ENCODE assay signal across 8 cellular contexts in genomic region chr22:46052331-46052771, GRCh38.
DNase-seq lines count a peak whose midpoint lies in the region; ATAC-seq and TF ChIP-seq lines count a peak whose summit lies in the region.

No MANE protein-coding gene starts in this region.

- peaks cover 22% of the 10 kb centered on the region for H3K4me1 Mint-ChIP-seq in activated T-helper 2 cell treated with anti-CD3 and anti-CD28 coated beads, Interferon-gamma antibody, Interleukin-2, Interleukin-4, amounts not matched to agents 10 μg/mL and 5 μg/mL and 100 μg/mL, durations not matched to agents 14 hours and 24 hours and 36 hours (ENCODE audit: low read depth)

- H3K36me3 ChIP-seq in HEK293 (ENCODE audit: control insufficient read depth in 2 of 2, insufficient read depth in 1 of 2, low read length in 2 of 2) (no peaks in the 10 kb centered on the region), heart left ventricle (peaks cover 0 to 14% (median 0%) of the 10 kb centered on the region in 9 donors), skeletal muscle tissue (ENCODE audit: control insufficient read depth in 3 of 3, insufficient read depth in 3 of 3, low read length in 3 of 3) (peaks cover 0 to 13% (median 11%) of the 10 kb centered on the region in 3 donors)

- H3K9me3 ChIP-seq in HEK293 (ENCODE audit: control insufficient read depth, insufficient read depth, low read depth, low read length) (no peaks in the 10 kb centered on the region), heart left ventricle (no peaks in the 10 kb centered on the region), skeletal muscle tissue (ENCODE audit: control insufficient read depth in 3 of 3, low read length in 3 of 3) (no peaks in the 10 kb centered on the region)

- H3K4me1 ChIP-seq in HEK293 (ENCODE audit: control insufficient read depth, insufficient read depth, low read length) (peaks cover 16% of the 10 kb centered on the region), heart left ventricle (peaks cover 13 to 88% (median 67%) of the 10 kb centered on the region in 12 donors), skeletal muscle tissue (ENCODE audit: control insufficient read depth in 3 of 3, insufficient read depth in 3 of 3, low read length in 3 of 3) (peaks cover 84 to 85% (median 85%) of the 10 kb centered on the region in 3 donors)

- H3K4me3 Mint-ChIP-seq in activated T-helper 2 cell treated with anti-CD3 and anti-CD28 coated beads, Interferon-gamma antibody, Interleukin-2, Interleukin-4, amounts not matched to agents 10 μg/mL and 5 μg/mL and 100 μg/mL, durations not matched to agents 14 hours and 24 hours and 36 hours (ENCODE audit: low read depth): peak overlapping the region; percentile 90

- no peak for DNase-seq in activated T-helper 2 cell treated with anti-CD3 and anti-CD28 coated beads, Interferon-gamma antibody, Interleukin-2, Interleukin-4, amounts not matched to agents 10 μg/mL and 5 μg/mL and 100 μg/mL, durations not matched to agents 14 hours and 24 hours and 36 hours (ENCODE audit: low spot score)
- DNase-seq in heart left ventricle: peak in 2 of 5 donors; percentile 27 to 32
- DNase-seq in NOMO-1 (lab: John Stamatoyannopoulos, UW; ENCODE audit: unreplicated experiment in 2 of 2): no peak
- no peak for DNase-seq in NCI-H2171 treated with DMSO at 0.1 percent for 48 hours (lab: John Stamatoyannopoulos, UW)
- DNase-seq in NCI-H774 (lab: John Stamatoyannopoulos, UW): no peak

- no peak for TF ChIP-seq POLR2A in heart left ventricle (IDR thresholded peaks at IDR 0.05)

- H3K27me3 ChIP-seq in heart left ventricle (no peaks in the 10 kb centered on the region), skeletal muscle tissue (ENCODE audit: control insufficient read depth in 3 of 3, insufficient read depth in 3 of 3, low read length in 3 of 3) (no peaks in the 10 kb centered on the region)

- POLR2A ChIA-PET in HEK293 (lab: Yijun Ruan, JAX): interaction anchor here (1.0 to 6.2 kb wide), 5 partner anchors 16 to 46 kb away, joined by 5 to 42 read pairs (median 7); no protein-coding TSS in a partner anchor

- peak overlapping the region; percentile 94 for H3K27ac Mint-ChIP-seq in activated T-helper 2 cell treated with anti-CD3 and anti-CD28 coated beads, Interferon-gamma antibody, Interleukin-2, Interleukin-4, amounts not matched to agents 10 μg/mL and 5 μg/mL and 100 μg/mL, durations not matched to agents 14 hours and 24 hours and 36 hours

- H3K9me3 Mint-ChIP-seq in activated T-helper 2 cell treated with anti-CD3 and anti-CD28 coated beads, Interferon-gamma antibody, Interleukin-2, Interleukin-4, amounts not matched to agents 10 μg/mL and 5 μg/mL and 100 μg/mL, durations not matched to agents 14 hours and 24 hours and 36 hours: no peaks in the 10 kb centered on the region

- intact Hi-C loops in activated T-helper 2 cell treated with anti-CD3 and anti-CD28 coated beads, Interferon-gamma antibody, Interleukin-2, Interleukin-4, amounts not matched to agents 10 μg/mL and 5 μg/mL and 100 μg/mL, durations not matched to agents 14 hours and 24 hours and 36 hours (cut with micrococcal nuclease): loop anchor here (2.0 kb wide), 1 partner anchor 16 kb away; no protein-coding TSS in a partner anchor
- intact Hi-C loops in heart left ventricle (cut with DNase I): loop anchor here in 1 of 10 donors (2.0 kb wide), 1 partner anchor 16 kb away; no protein-coding TSS in a partner anchor

- no peak for ATAC-seq in heart left ventricle
- no peak for ATAC-seq in GM21381 (IDR thresholded peaks at IDR 0.05; ENCODE audit: unreplicated experiment)

- H3K27ac ChIP-seq in HEK293 (ENCODE audit: extremely low read depth, low read depth, low read length): peak overlapping the region; percentile 100; the same call in 1 of the 2 replicates
- H3K27ac ChIP-seq in heart left ventricle: peak overlapping the region; percentile 98 to 100 (median 100)
- peak overlapping the region; percentile 94 for H3K27ac ChIP-seq in skeletal muscle tissue (ENCODE audit: low read depth, low read length)

- TF ChIP-seq CTCF in HEK293 (tag by site-specific recombination; IDR thresholded peaks at IDR 0.05): no peak
- no peak for TF ChIP-seq CTCF in heart left ventricle (IDR thresholded peaks at IDR 0.05)

- no peaks in the 10 kb centered on the region for H3K27me3 Mint-ChIP-seq in activated T-helper 2 cell treated with anti-CD3 and anti-CD28 coated beads, Interferon-gamma antibody, Interleukin-2, Interleukin-4, amounts not matched to agents 10 μg/mL and 5 μg/mL and 100 μg/mL, durations not matched to agents 14 hours and 24 hours and 36 hours (ENCODE audit: low read depth)

- H3K9ac ChIP-seq in skeletal muscle tissue (ENCODE audit: low read depth in 1 of 3, low read length in 3 of 3): peak overlapping the region; percentile 82 to 91 (median 86)

- peaks cover 2% of the 10 kb centered on the region for H3K36me3 Mint-ChIP-seq in activated T-helper 2 cell treated with anti-CD3 and anti-CD28 coated beads, Interferon-gamma antibody, Interleukin-2, Interleukin-4, amounts not matched to agents 10 μg/mL and 5 μg/mL and 100 μg/mL, durations not matched to agents 14 hours and 24 hours and 36 hours (ENCODE audit: low read depth)

- H3K4me3 ChIP-seq in HEK293 (ENCODE audit: low read depth, low read length) (no peak overlapping the region), heart left ventricle (peak overlapping the region in 11 of 12 donors; percentile 52 to 89 (median 78)), skeletal muscle tissue (ENCODE audit: low read length in 3 of 3) (peak overlapping the region; percentile 75 to 84 (median 83))

- WGBS in heart left ventricle, 4 donors: 3 to 36% (median 21%) methylated on average over 2 to 6 of the region's 6 CpGs

- CTCF ChIA-PET in HEK293 (lab: Yijun Ruan, JAX): interaction anchor here (0.8 to 3.1 kb wide), 4 partner anchors 10 to 65 kb away, joined by 3 to 19 read pairs (median 7); no protein-coding TSS in a partner anchor

TF ChIP-seq in HEK293, 187 proteins besides CTCF, POLR2A, EP300 and RAD21:
- TF ChIP-seq, protein P1, sequence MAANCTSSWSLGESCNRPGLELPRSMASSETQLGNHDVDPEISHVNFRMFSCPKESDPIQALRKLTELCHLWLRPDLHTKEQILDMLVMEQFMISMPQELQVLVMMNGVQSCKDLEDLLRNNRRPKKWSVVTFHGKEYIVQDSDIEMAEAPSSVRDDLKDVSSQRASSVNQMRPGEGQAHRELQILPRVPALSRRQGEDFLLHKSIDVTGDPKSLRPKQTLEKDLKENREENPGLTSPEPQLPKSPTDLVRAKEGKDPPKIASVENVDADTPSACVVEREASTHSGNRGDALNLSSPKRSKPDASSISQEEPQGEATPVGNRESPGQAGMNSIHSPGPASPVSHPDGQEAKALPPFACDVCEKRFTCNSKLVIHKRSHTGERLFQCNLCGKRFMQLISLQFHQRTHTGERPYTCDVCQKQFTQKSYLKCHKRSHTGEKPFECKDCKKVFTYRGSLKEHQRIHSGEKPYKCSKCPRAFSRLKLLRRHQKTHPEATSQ (tag by site-specific recombination; IDR thresholded peaks at IDR 0.05): 0 out of 2 replicates have a peak, but pooled peaks have one; percentile 33
- no peak for TF ChIP-seq IKZF3 (tag by site-specific recombination; IDR thresholded peaks at IDR 0.05)
- TF ChIP-seq WT1 (tag by site-specific recombination; IDR thresholded peaks at IDR 0.05): no peak
- peak; percentile 18; the same call in 1 of the 2 replicates for TF ChIP-seq ZNF623 (tag by site-specific recombination; IDR thresholded peaks at IDR 0.05)
- 0 out of 2 replicates have a peak, but pooled peaks have one; percentile 13 for TF ChIP-seq ZNF580 (tag by site-specific recombination; IDR thresholded peaks at IDR 0.05)
TF ChIP-seq in HEK293: peak in this region for 3.
